In genomic region chr16:87380875-87381274, GRCh38 we compare ENCODE assay signal across 7 cellular contexts. TPM values are rescaled to one million over a fixed set of nuclear protein-coding genes. Genes with fewer than 3 reads are reported as not detected.
DNase-seq lines count a peak whose midpoint lies in the region; ATAC-seq and TF ChIP-seq lines count a peak whose summit lies in the region.

No MANE protein-coding gene starts in this region.

- H3K4me3 ChIP-seq in GM23338 (no peak overlapping the region), stomach (peak overlapping the region; percentile 63 to 97 (median 77))

- H3K4me3 Mint-ChIP-seq in GM23338 = peak overlapping the region; percentile 22; the same call in 2 of the 3 replicates
- peak overlapping the region; percentile 85 to 98 for H3K4me3 Mint-ChIP-seq in activated T-cell treated with anti-CD3 and anti-CD28 coated beads, Interleukin-2, amount 50 U/mL, for 72 hours
- peak overlapping the region; percentile 39 to 87 (median 56) for H3K4me3 Mint-ChIP-seq in immature natural killer cell

- H3K27ac ChIP-seq in GM23338 (ENCODE audit: low read depth) (no peak overlapping the region), stomach (peak overlapping the region in 4 of 5 donors; percentile 18 to 94 (median 78))

- 42 to 57% (median 48%) methylated on average over 4 of the region's 4 CpGs for WGBS in stomach, 5 donors

- no peak for DNase-seq in GM23338 (ENCODE audit: low spot score)
- no peak for DNase-seq in activated T-cell treated with anti-CD3 and anti-CD28 coated beads, Interleukin-2, amount 50 U/mL, for 72 hours
- no peak for DNase-seq in immature natural killer cell
- no peak for DNase-seq in stomach
- no peak for DNase-seq in NCI-H2196 (lab: John Stamatoyannopoulos, UW; ENCODE audit: unreplicated experiment)
- no peak for DNase-seq in NCI-H187 (lab: John Stamatoyannopoulos, UW)

- peaks cover 13% of the 10 kb centered on the region; the same call in 2 of the 3 replicates for H3K36me3 Mint-ChIP-seq in GM23338 (ENCODE audit: low read depth)
- peaks cover 2% of the 10 kb centered on the region in 2 donors for H3K36me3 Mint-ChIP-seq in activated T-cell treated with anti-CD3 and anti-CD28 coated beads, Interleukin-2, amount 50 U/mL, for 72 hours (ENCODE audit: insufficient read depth in 2 of 2)
- no peaks in the 10 kb centered on the region for H3K36me3 Mint-ChIP-seq in immature natural killer cell

- no peak overlapping the region for H3K4me2 ChIP-seq in GM23338

- H3K4me1 Mint-ChIP-seq in GM23338 (peaks cover 14% of the 10 kb centered on the region), immature natural killer cell (peaks cover 24 to 40% of the 10 kb centered on the region in 2 donors)
- H3K4me1 Mint-ChIP-seq in activated T-cell treated with anti-CD3 and anti-CD28 coated beads, Interleukin-2, amount 50 U/mL, for 72 hours (ENCODE audit: low read depth) = peaks cover 62% of the 10 kb centered on the region

- no peak for TF ChIP-seq EP300 in stomach (IDR thresholded peaks at IDR 0.05)

- H3K4me1 ChIP-seq in GM23338 (ENCODE audit: insufficient read depth) (peaks cover 7% of the 10 kb centered on the region; the same call in 1 of the 2 replicates), stomach (peaks cover 35 to 67% (median 52%) of the 10 kb centered on the region in 4 donors)

- no peaks in the 10 kb centered on the region for H3K27me3 ChIP-seq in GM23338 (ENCODE audit: insufficient read depth)
- no peaks in the 10 kb centered on the region for H3K27me3 ChIP-seq in stomach

- no peak for TF ChIP-seq CTCF in GM23338 (conservative IDR thresholded peaks at IDR 0.05; ENCODE audit: low read depth in 2 of 2)
- no peak for TF ChIP-seq CTCF in stomach (IDR thresholded peaks at IDR 0.05)

- no peak overlapping the region for H3K27ac Mint-ChIP-seq in GM23338
- H3K27ac Mint-ChIP-seq in activated T-cell treated with anti-CD3 and anti-CD28 coated beads, Interleukin-2, amount 50 U/mL, for 72 hours = peak overlapping the region; percentile 92
- H3K27ac Mint-ChIP-seq in immature natural killer cell = peak overlapping the region; percentile 17 to 81 (median 45)

- no peaks in the 10 kb centered on the region; the same call in 1 of the 2 replicates for H3K36me3 ChIP-seq in GM23338 (ENCODE audit: insufficient read depth)
- no peaks in the 10 kb centered on the region for H3K36me3 ChIP-seq in stomach

- peaks cover 6% of the 10 kb centered on the region; the same call in 2 of the 3 replicates for H3K9me3 Mint-ChIP-seq in GM23338
- no peaks in the 10 kb centered on the region for H3K9me3 Mint-ChIP-seq in activated T-cell treated with anti-CD3 and anti-CD28 coated beads, Interleukin-2, amount 50 U/mL, for 72 hours
- peaks cover 0 to 2% (median 0%) of the 10 kb centered on the region in 6 donors for H3K9me3 Mint-ChIP-seq in immature natural killer cell

- peaks cover 68% of the 10 kb centered on the region for H3K79me2 ChIP-seq in GM23338 (replicated peaks; ENCODE audit: insufficient read depth)

- H2AFZ ChIP-seq in GM23338 = no peak overlapping the region

- no peaks in the 10 kb centered on the region for H3K9me2 ChIP-seq in GM23338 (ENCODE audit: insufficient read depth)

- ATAC-seq in GM23338 (no peak), GM18858 (IDR thresholded peaks at IDR 0.05; ENCODE audit: unreplicated experiment) (no peak)
- no peak for ATAC-seq in activated T-cell treated with anti-CD3 and anti-CD28 coated beads, Interleukin-2, amount 50 U/mL, for 72 hours (replicated peaks in 1 of 2)

- 0 out of 2 replicates have a peak, but pooled peaks cover 10% of the 10 kb centered on the region for H3F3A ChIP-seq in GM23338 (replicated peaks; ENCODE audit: low read depth)

- H3K9me3 ChIP-seq in stomach = no peaks in the 10 kb centered on the region

- H3K27me3 Mint-ChIP-seq in GM23338 (ENCODE audit: insufficient read depth, low read depth, poor library complexity) (peaks cover 16% of the 10 kb centered on the region), immature natural killer cell (ENCODE audit: low read depth in 3 of 3) (peaks cover 6 to 23% (median 15%) of the 10 kb centered on the region in 3 donors)
- H3K27me3 Mint-ChIP-seq in activated T-cell treated with anti-CD3 and anti-CD28 coated beads, Interleukin-2, amount 50 U/mL, for 72 hours (ENCODE audit: low read depth) = no peaks in the 10 kb centered on the region

- H4K20me1 ChIP-seq in GM23338 (replicated peaks; ENCODE audit: insufficient read depth) = peaks cover 32% of the 10 kb centered on the region

- intact Hi-C loops in stomach (cut with DNase I; ENCODE audit: low total_unique reads) = loop anchor here (5.0 kb wide), 1 partner anchor 59 kb away; no protein-coding TSS in a partner anchor

- no peak for TF ChIP-seq POLR2A in stomach (IDR thresholded peaks at IDR 0.05)

TF ChIP-seq in GM23338, 12 proteins besides CTCF, POLR2A, EP300 and RAD21 (continues in another document):
- TF ChIP-seq NANOG (IDR thresholded peaks at IDR 0.05; ENCODE audit: borderline replicate concordance) (no peak), REST (IDR thresholded peaks at IDR 0.05; ENCODE audit: unreplicated experiment) (no peak), ZNF114 (CRISPR knock-in tag; IDR thresholded peaks at IDR 0.05) (no peak), POLR2AphosphoS5 (IDR thresholded peaks at IDR 0.05; ENCODE audit: low read depth) (no peak), CREB1 (CRISPR knock-in tag; IDR thresholded peaks at IDR 0.05; ENCODE audit: low read depth) (no peak), ZNF331 (CRISPR knock-in tag; IDR thresholded peaks at IDR 0.05; ENCODE audit: low read depth) (no peak), EZH2 (IDR thresholded peaks at IDR 0.05; ENCODE audit: low read depth, unreplicated experiment) (no peak), STAT1 (IDR thresholded peaks at IDR 0.05; ENCODE audit: unreplicated experiment) (no peak), EZH2phosphoT487 (IDR thresholded peaks at IDR 0.05; ENCODE audit: unreplicated experiment) (no peak)
- TF ChIP-seq, protein P1, sequence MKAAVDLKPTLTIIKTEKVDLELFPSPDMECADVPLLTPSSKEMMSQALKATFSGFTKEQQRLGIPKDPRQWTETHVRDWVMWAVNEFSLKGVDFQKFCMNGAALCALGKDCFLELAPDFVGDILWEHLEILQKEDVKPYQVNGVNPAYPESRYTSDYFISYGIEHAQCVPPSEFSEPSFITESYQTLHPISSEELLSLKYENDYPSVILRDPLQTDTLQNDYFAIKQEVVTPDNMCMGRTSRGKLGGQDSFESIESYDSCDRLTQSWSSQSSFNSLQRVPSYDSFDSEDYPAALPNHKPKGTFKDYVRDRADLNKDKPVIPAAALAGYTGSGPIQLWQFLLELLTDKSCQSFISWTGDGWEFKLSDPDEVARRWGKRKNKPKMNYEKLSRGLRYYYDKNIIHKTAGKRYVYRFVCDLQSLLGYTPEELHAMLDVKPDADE (IDR thresholded peaks at IDR 0.05) = no peak

RNA-seq across cellular contexts. Expression of gene FBXO31, which starts 2.7 kb away (rescaled TPM):
- 11.3 and 23.8 TPM in 2 replicates for total RNA-seq in GM23338 (2014; rRNA removed; shearing (Covaris generic))
- 4.5 and 7.0 TPM in 2 replicates for polyA plus RNA-seq in GM23338 (2016; fragmentation: Nextera tagmentation; extraction: Ambion mirVana)
- total RNA-seq in activated T-cell treated with anti-CD3 and anti-CD28 coated beads, Interleukin-2, amount 50 U/mL, for 72 hours = 10 to 100 TPM; 33.7 to 36.8 TPM
- 10 to 100 TPM; 13.0 to 24.8 (median 14.9) TPM for polyA plus RNA-seq in immature natural killer cell
- 1,000 to 10,000 TPM in 1 of 5 donors, 10 to 100 TPM in 4; 20.9 to 1,171 (median 41.5) TPM for total RNA-seq in stomach
- polyA plus RNA-seq in stomach = 10 to 100 TPM in 1 of 3 donors, 1 to 10 TPM in 2; 6.4 to 11.7 (median 8.2) TPM

RNA-seq across cellular contexts. Expression of gene MAP1LC3B, which starts 11.3 kb away (rescaled TPM):
- 35.9 and 42.6 TPM in 2 replicates for total RNA-seq in GM23338 (2014; rRNA removed; shearing (Covaris generic))
- polyA plus RNA-seq in GM23338 (2016; fragmentation: Nextera tagmentation; extraction: Ambion mirVana) (75.0 and 80.2 TPM in 2 replicates), immature natural killer cell (100 to 1,000 TPM; 175 to 297 (median 190) TPM), stomach (10 to 100 TPM; 31.5 to 62.0 (median 50.1) TPM)
- 100 to 1,000 TPM; 116 to 146 TPM for total RNA-seq in activated T-cell treated with anti-CD3 and anti-CD28 coated beads, Interleukin-2, amount 50 U/mL, for 72 hours
- 100 to 1,000 TPM in 1 of 5 donors, 10 to 100 TPM in 4; 24.6 to 111 (median 50.1) TPM for total RNA-seq in stomach

Comparison
In these comparisons a context has a peak if more than half of its experiments do, and no peak if none do; other contexts are left out.
1. H3K4me3 Mint-ChIP-seq: peak in every context shown above with its lines; median percentile 92 in activated T-cell treated with anti-CD3 and anti-CD28 coated beads, Interleukin-2, amount 50 U/mL, for 72 hours; 56 in immature natural killer cell; 22 in GM23338.